ENCODE assay signal across 19 cellular contexts in genomic region chr11:86949995-86950993, GRCh38. TPM values are rescaled to one million over a fixed set of nuclear protein-coding genes. Genes with fewer than 3 reads are reported as not detected.
DNase-seq lines count a peak whose midpoint lies in the region; ATAC-seq, FAIRE-seq and TF ChIP-seq lines count a peak whose summit lies in the region.
"Had no signal": no experiment of that assay in that cellular context is flagged by ENCODE, and none has a peak within 500 bp of the region (broad histone marks: within the 10 kb centered on the region; RNA-seq: fewer than 3 reads in every experiment).

No MANE protein-coding gene starts in this region.

- POLR2A ChIA-PET in CD8-positive, alpha-beta memory T cell (lab: Charles Lee), result no interaction called here

- no peak overlapping the region for H3K23ac ChIP-seq in mesenchymal stem cell (ENCODE audit: low read length in 2 of 2)

- no peak overlapping the region for H2BK12ac ChIP-seq in mesenchymal stem cell (ENCODE audit: low read length in 2 of 2)

- CTCF ChIA-PET in CD8-positive, alpha-beta memory T cell (lab: Charles Lee), result no interaction called here

- peak overlapping the region; percentile 54 for H3K9ac ChIP-seq in GM23248
- H3K9ac ChIP-seq in astrocyte (ENCODE audit: low read length), result no peak overlapping the region
- peak overlapping the region; percentile 58 for H3K9ac ChIP-seq in mesenchymal stem cell (ENCODE audit: low read length)
- H3K9ac ChIP-seq: BLaER1 had no signal

- FAIRE-seq in astrocyte (lab: Jason Lieb, UNC), result peak; percentile 49
- FAIRE-seq: colon, GM19239, K562 had no signal

- H2BK120ac ChIP-seq in mesenchymal stem cell (ENCODE audit: low read depth, low read length), result no peak overlapping the region

- H3K36me3 Mint-ChIP-seq in astrocyte (ENCODE audit: low read depth, unreplicated experiment), result peaks cover 32% of the 10 kb centered on the region
- H3K36me3 Mint-ChIP-seq in CD8-positive, alpha-beta memory T cell, result no peaks in the 10 kb centered on the region

- peaks cover 67% of the 10 kb centered on the region for H3K79me2 ChIP-seq in GM23248 (ENCODE audit: insufficient read depth)
- peaks cover 12% of the 10 kb centered on the region for H3K79me2 ChIP-seq in astrocyte (ENCODE audit: insufficient read depth, low read length)

- DNase-seq in GM23248 (peak; percentile 66), astrocyte (ENCODE audit: low read depth) (no peak), mesenchymal stem cell (peak; percentile 52), superior temporal gyrus (ENCODE audit: extremely low spot score) (peak; percentile 13), OCI-M2 (lab: John Stamatoyannopoulos, UW; ENCODE audit: unreplicated experiment) (no peak)
- no peak for DNase-seq in CD8-positive, alpha-beta memory T cell
- no peak for DNase-seq in activated CD4-positive, alpha-beta T cell treated with anti-CD3 and anti-CD28 coated beads, Interleukin-2, amount 50 U/mL, for 1 hour
- DNase-seq: activated CD4-positive, alpha-beta memory T cell treated with anti-CD3 and anti-CD28 coated beads, Interleukin-2, amount 10 ng/mL, durations not matched to agents 7 days and 5 days; hippocampal formation; left lung; NCI-H1105 treated with DMSO at 0.1 percent for 48 hours; NCI-H2171; NCI-H774 had no signal

- no peak overlapping the region for H4K8ac ChIP-seq in mesenchymal stem cell (ENCODE audit: low read length)

- H2AFZ ChIP-seq in GM23248 (peak overlapping the region; percentile 12; the same call in 1 of the 2 replicates), astrocyte (ENCODE audit: low read depth, low read length) (no peak overlapping the region), mesenchymal stem cell (ENCODE audit: low read depth, low read length) (no peak overlapping the region)

- H3K4ac ChIP-seq in mesenchymal stem cell (ENCODE audit: low read depth in 1 of 2, low read length in 2 of 2), result no peak overlapping the region

- H3K4me1 Mint-ChIP-seq in astrocyte (ENCODE audit: low read depth, unreplicated experiment), result peaks cover 12% of the 10 kb centered on the region
- H3K4me1 Mint-ChIP-seq in CD8-positive, alpha-beta memory T cell, result peaks cover 3 to 8% (median 7%) of the 10 kb centered on the region in 3 donors

- H3K14ac ChIP-seq in mesenchymal stem cell (ENCODE audit: low read length in 2 of 2), result no peak overlapping the region

- no peaks in the 10 kb centered on the region for H3K9me3 ChIP-seq in GM23248 (ENCODE audit: low read depth)
- H3K9me3 ChIP-seq in astrocyte (ENCODE audit: insufficient read depth, low read depth, low read length), result no peaks in the 10 kb centered on the region
- H3K9me3 ChIP-seq in mesenchymal stem cell (ENCODE audit: control insufficient read depth, low read length), result no peaks in the 10 kb centered on the region
- H3K9me3 ChIP-seq in CD8-positive, alpha-beta memory T cell (ENCODE audit: low read length), result no peaks in the 10 kb centered on the region
- H3K9me3 ChIP-seq: BLaER1, left lung had no signal

- peaks cover 6% of the 10 kb centered on the region; the same call in 1 of the 2 replicates for H3K36me3 ChIP-seq in GM23248 (ENCODE audit: low read depth)
- H3K36me3 ChIP-seq in astrocyte (ENCODE audit: insufficient read depth, low read length), result no peaks in the 10 kb centered on the region
- H3K36me3 ChIP-seq in mesenchymal stem cell (ENCODE audit: control insufficient read depth in 1 of 2, insufficient read depth in 2 of 2, low read depth in 1 of 2, low read length in 2 of 2), result peaks cover 5 to 51% of the 10 kb centered on the region in 2 experiments
- no peaks in the 10 kb centered on the region for H3K36me3 ChIP-seq in CD8-positive, alpha-beta memory T cell (ENCODE audit: insufficient read depth, low read length)
- H3K36me3 ChIP-seq: BLaER1 had no signal

- peaks cover 4% of the 10 kb centered on the region for H3K9me3 Mint-ChIP-seq in astrocyte (ENCODE audit: unreplicated experiment)
- no peaks in the 10 kb centered on the region for H3K9me3 Mint-ChIP-seq in CD8-positive, alpha-beta memory T cell
- H3K9me3 Mint-ChIP-seq: activated CD4-positive, alpha-beta memory T cell treated with anti-CD3 and anti-CD28 coated beads, Interleukin-2, amount 10 ng/mL, durations not matched to agents 7 days and 5 days; activated T-helper 1 cell treated with anti-CD3 and anti-CD28 coated beads, Interleukin-12 subunit alpha, Interleukin-12 subunit beta, Interleukin-2, Interleukin-4 antibody, amounts not matched to agents 30 ng/mL and 10 ng/mL and 1 ng/mL, durations not matched to agents 14 hours and 24 hours and 36 hours had no signal

- peak overlapping the region; percentile 56 for H3K4me2 ChIP-seq in GM23248 (ENCODE audit: unreplicated experiment)
- no peak overlapping the region for H3K4me2 ChIP-seq in astrocyte (ENCODE audit: low read length)
- no peak overlapping the region for H3K4me2 ChIP-seq in mesenchymal stem cell (ENCODE audit: low read length, poor library complexity, severe bottlenecking)
- H3K4me2 ChIP-seq: BLaER1 had no signal

- H3K4me3 ChIP-seq in GM23248 (peak overlapping the region; percentile 46), astrocyte (ENCODE audit: insufficient read depth, low read depth, low read length) (no peak overlapping the region), mesenchymal stem cell (ENCODE audit: insufficient read depth in 1 of 2, low read depth in 1 of 2, low read length in 2 of 2) (peak overlapping the region in 1 of 2 experiments; percentile 54)
- no peak overlapping the region for H3K4me3 ChIP-seq in CD8-positive, alpha-beta memory T cell (ENCODE audit: low read length)
- H3K4me3 ChIP-seq: BLaER1, K562 had no signal

- no peaks in the 10 kb centered on the region for H3K9me2 ChIP-seq in GM23248 (ENCODE audit: insufficient read depth)

- H2BK15ac ChIP-seq in mesenchymal stem cell (ENCODE audit: low read depth, poor library complexity, severe bottlenecking), result no peak overlapping the region

- no peak overlapping the region for H3K27ac Mint-ChIP-seq in astrocyte (ENCODE audit: unreplicated experiment)
- H3K27ac Mint-ChIP-seq in CD8-positive, alpha-beta memory T cell, result no peak overlapping the region
- H3K27ac Mint-ChIP-seq: activated CD4-positive, alpha-beta memory T cell treated with anti-CD3 and anti-CD28 coated beads, Interleukin-2, amount 10 ng/mL, durations not matched to agents 7 days and 5 days; activated T-helper 1 cell treated with anti-CD3 and anti-CD28 coated beads, Interleukin-12 subunit alpha, Interleukin-12 subunit beta, Interleukin-2, Interleukin-4 antibody, amounts not matched to agents 30 ng/mL and 10 ng/mL and 1 ng/mL, durations not matched to agents 14 hours and 24 hours and 36 hours had no signal

- in situ Hi-C loops in GM23248 (cut with MboI), result no loop called here

- H3K27ac ChIP-seq in GM23248, result peak overlapping the region; percentile 71
- H3K27ac ChIP-seq in astrocyte (ENCODE audit: low read depth, low read length), result no peak overlapping the region
- no peak overlapping the region for H3K27ac ChIP-seq in mesenchymal stem cell (ENCODE audit: low read length, poor library complexity, severe bottlenecking)
- H3K27ac ChIP-seq in CD8-positive, alpha-beta memory T cell (ENCODE audit: low read depth, low read length), result no peak overlapping the region
- H3K27ac ChIP-seq: BLaER1 had no signal

- 38% methylated on average over 8 of the region's 8 CpGs for WGBS in GM23248 (ENCODE audit: low coverage in 1 of 2, low lambda C conversion rate in 2 of 2, missing lambda C conversion rate in 2 of 2), 2 experiments
- WGBS in mesenchymal stem cell, result 69% methylated on average over 7 of the region's 8 CpGs

- no peak overlapping the region for H4K91ac ChIP-seq in mesenchymal stem cell (ENCODE audit: low read length)

- no peak for TF ChIP-seq CTCF in astrocyte (IDR thresholded peaks at IDR 0.05; ENCODE audit: insufficient read depth, low read depth, low read length)

- no peak overlapping the region for H2BK5ac ChIP-seq in mesenchymal stem cell (ENCODE audit: low read depth, low read length, poor library complexity, severe bottlenecking)

- H3F3A ChIP-seq in GM23248 (ENCODE audit: insufficient read depth), result peaks cover 43% of the 10 kb centered on the region

- ATAC-seq in GM21717 (IDR thresholded peaks at IDR 0.05; ENCODE audit: unreplicated experiment), result no peak
- ATAC-seq: K562, left lung had no signal

- H3K4me1 ChIP-seq in GM23248 (ENCODE audit: insufficient read depth) (peaks cover 56% of the 10 kb centered on the region), astrocyte (ENCODE audit: insufficient read depth, low read length) (peaks cover 21% of the 10 kb centered on the region), mesenchymal stem cell (ENCODE audit: control insufficient read depth, insufficient read depth, low read depth, low read length) (peaks cover 8% of the 10 kb centered on the region)
- peaks cover 5% of the 10 kb centered on the region for H3K4me1 ChIP-seq in CD8-positive, alpha-beta memory T cell (ENCODE audit: insufficient read depth, low read length)

- H3K27me3 ChIP-seq in GM23248 (replicated peaks; ENCODE audit: insufficient read depth), result no peaks in the 10 kb centered on the region
- no peaks in the 10 kb centered on the region for H3K27me3 ChIP-seq in astrocyte (ENCODE audit: insufficient read depth, low read length)
- H3K27me3 ChIP-seq in mesenchymal stem cell (ENCODE audit: control insufficient read depth in 1 of 2, insufficient read depth in 1 of 2, low read length in 2 of 2), result no peaks in the 10 kb centered on the region
- H3K27me3 ChIP-seq in CD8-positive, alpha-beta memory T cell (ENCODE audit: insufficient read depth, low read length, poor library complexity, severe bottlenecking), result no peaks in the 10 kb centered on the region

- no peak overlapping the region for H2AK5ac ChIP-seq in mesenchymal stem cell (ENCODE audit: low read length, severe bottlenecking)

- no peak overlapping the region for H3K18ac ChIP-seq in mesenchymal stem cell (ENCODE audit: low read depth in 1 of 2, low read length in 2 of 2)

- H4K20me1 ChIP-seq in GM23248 (ENCODE audit: insufficient read depth) (no peaks in the 10 kb centered on the region), astrocyte (ENCODE audit: insufficient read depth, low read length) (no peaks in the 10 kb centered on the region)
- H4K20me1 ChIP-seq: BLaER1 had no signal

- H3K4me3 Mint-ChIP-seq in astrocyte (ENCODE audit: unreplicated experiment), result no peak overlapping the region
- H3K4me3 Mint-ChIP-seq in CD8-positive, alpha-beta memory T cell, result no peak overlapping the region
- H3K4me3 Mint-ChIP-seq: activated CD4-positive, alpha-beta memory T cell treated with anti-CD3 and anti-CD28 coated beads, Interleukin-2, amount 10 ng/mL, durations not matched to agents 7 days and 5 days; activated T-helper 1 cell treated with anti-CD3 and anti-CD28 coated beads, Interleukin-12 subunit alpha, Interleukin-12 subunit beta, Interleukin-2, Interleukin-4 antibody, amounts not matched to agents 30 ng/mL and 10 ng/mL and 1 ng/mL, durations not matched to agents 14 hours and 24 hours and 36 hours had no signal

- no peaks in the 10 kb centered on the region for H3K27me3 Mint-ChIP-seq in astrocyte (ENCODE audit: low read depth, unreplicated experiment)
- H3K27me3 Mint-ChIP-seq in CD8-positive, alpha-beta memory T cell, result peaks cover 3 to 30% of the 10 kb centered on the region in 2 donors

- peaks cover 12% of the 10 kb centered on the region for H3K79me1 ChIP-seq in mesenchymal stem cell (replicated peaks; ENCODE audit: low read length, poor library complexity, severe bottlenecking)

RNA-seq across cellular contexts. Expression of gene FZD4, which starts 4.9 kb away (rescaled TPM):
- 19.1 and 21.3 TPM in 2 replicates for total RNA-seq in GM23248 (2014; rRNA removed; shearing (Covaris generic))
- polyA plus RNA-seq in GM23248 (2016; fragmentation: Nextera tagmentation; extraction: Ambion mirVana), result 7.8 and 8.3 TPM in 2 replicates
- total RNA-seq in astrocyte, result 4.4 and 4.7 TPM in 2 replicates
- polyA plus RNA-seq in mesenchymal stem cell (2013, experiment 1 of 2), result 3.3 TPM
- polyA plus RNA-seq in mesenchymal stem cell (2013, experiment 2 of 2), result 3.2 TPM
- under 1 TPM; 0.07 to 0.09 TPM for total RNA-seq in CD8-positive, alpha-beta memory T cell
- polyA plus RNA-seq in CD8-positive, alpha-beta memory T cell, result not detected

Comparison
In these comparisons a context has a peak if more than half of its experiments do, and no peak if none do; other contexts are left out.
1. DNase-seq: peak in GM23248 (single experiment), mesenchymal stem cell (single experiment) and superior temporal gyrus (single experiment); none in astrocyte (single experiment), CD8-positive, alpha-beta memory T cell (0 of 5), OCI-M2 (single experiment) and activated CD4-positive, alpha-beta T cell treated with anti-CD3 and anti-CD28 coated beads, Interleukin-2, amount 50 U/mL, for 1 hour (single experiment).